ENCODE assay signal across 25 cellular contexts in genomic region chr22:36872084-36872483, GRCh38. TPM values are rescaled to one million over a fixed set of nuclear protein-coding genes. Genes with fewer than 3 reads are reported as not detected.
DNase-seq lines count a peak whose midpoint lies in the region; ATAC-seq and TF ChIP-seq lines count a peak whose summit lies in the region.
"Had no signal": no experiment of that assay in that cellular context is flagged by ENCODE, and none has a peak within 500 bp of the region (broad histone marks: within the 10 kb centered on the region; RNA-seq: fewer than 3 reads in every experiment).

No MANE protein-coding gene starts in this region.

- TF ChIP-seq CTCF in SK-N-SH (IDR thresholded peaks at IDR 0.05) (no peak), neutrophil (IDR thresholded peaks at IDR 0.05) (no peak)

- H3K4me3 ChIP-seq in SK-N-SH (ENCODE audit: low read depth in 2 of 2, low read length in 1 of 2) (no peak overlapping the region), neutrophil (ENCODE audit: low read depth in 1 of 2, low read length in 1 of 2) (no peak overlapping the region), HAP-1 (no peak overlapping the region)
- H3K4me3 ChIP-seq: psoas muscle, SK-N-MC, tibial artery had no signal

- no peak for TF ChIP-seq EP300 in SK-N-SH (IDR thresholded peaks at IDR 0.05; ENCODE audit: borderline replicate concordance in 1 of 2, low read depth in 1 of 2, low read length in 1 of 2)

- no peaks in the 10 kb centered on the region for H3K9me2 ChIP-seq in SK-N-SH

- no peaks in the 10 kb centered on the region for H3K79me2 ChIP-seq in SK-N-SH (ENCODE audit: insufficient read depth)

- DNase-seq in SK-N-SH (peak; percentile 3), HAP-1 (ENCODE audit: low spot score in 2 of 2) (no peak)
- no peak for DNase-seq in activated naive CD4-positive, alpha-beta T cell treated with anti-CD3 and anti-CD28 coated beads, Interleukin-2, amount 10 ng/mL, durations not matched to agents 7 days and 5 days
- no peak for DNase-seq in activated naive CD4-positive, alpha-beta T cell treated with anti-CD3 and anti-CD28 coated beads for 36 hours
- no peak for DNase-seq in activated T-helper 1 cell treated with anti-CD3 and anti-CD28 coated beads, Interleukin-12 subunit alpha, Interleukin-12 subunit beta, Interleukin-2, Interleukin-4 antibody, amounts not matched to agents 30 ng/mL and 10 ng/mL and 1 ng/mL, durations not matched to agents 14 hours and 24 hours and 36 hours (ENCODE audit: low spot score)
- DNase-seq: CD4-positive, alpha-beta memory T cell; hippocampal formation; immature natural killer cell; Kasumi-1; mesenchymal stem cell; NCI-H446 treated with DMSO at 0.1 percent for 48 hours; NCI-H82; nucleus accumbens; psoas muscle; T1000; tibial artery had no signal

- H3K27ac Mint-ChIP-seq in activated naive CD4-positive, alpha-beta T cell treated with anti-CD3 and anti-CD28 coated beads, Interleukin-2, amount 10 ng/mL, durations not matched to agents 7 days and 5 days: peak overlapping the region; percentile 76
- H3K27ac Mint-ChIP-seq in activated naive CD4-positive, alpha-beta T cell treated with anti-CD3 and anti-CD28 coated beads for 36 hours: no peak overlapping the region
- H3K27ac Mint-ChIP-seq in activated T-helper 1 cell treated with anti-CD3 and anti-CD28 coated beads, Interleukin-12 subunit alpha, Interleukin-12 subunit beta, Interleukin-2, Interleukin-4 antibody, amounts not matched to agents 30 ng/mL and 10 ng/mL and 1 ng/mL, durations not matched to agents 14 hours and 24 hours and 36 hours: peak overlapping the region; percentile 86

- H3K9me3 Mint-ChIP-seq in activated naive CD4-positive, alpha-beta T cell treated with anti-CD3 and anti-CD28 coated beads, Interleukin-2, amount 10 ng/mL, durations not matched to agents 7 days and 5 days: no peaks in the 10 kb centered on the region
- H3K9me3 Mint-ChIP-seq in activated naive CD4-positive, alpha-beta T cell treated with anti-CD3 and anti-CD28 coated beads for 36 hours: no peaks in the 10 kb centered on the region
- no peaks in the 10 kb centered on the region for H3K9me3 Mint-ChIP-seq in activated T-helper 1 cell treated with anti-CD3 and anti-CD28 coated beads, Interleukin-12 subunit alpha, Interleukin-12 subunit beta, Interleukin-2, Interleukin-4 antibody, amounts not matched to agents 30 ng/mL and 10 ng/mL and 1 ng/mL, durations not matched to agents 14 hours and 24 hours and 36 hours
- H3K9me3 Mint-ChIP-seq: CD4-positive, alpha-beta memory T cell; central memory CD8-positive, alpha-beta T cell; immature natural killer cell had no signal

- H3K27me3 Mint-ChIP-seq in activated naive CD4-positive, alpha-beta T cell treated with anti-CD3 and anti-CD28 coated beads, Interleukin-2, amount 10 ng/mL, durations not matched to agents 7 days and 5 days: peaks cover 11% of the 10 kb centered on the region
- H3K27me3 Mint-ChIP-seq in activated naive CD4-positive, alpha-beta T cell treated with anti-CD3 and anti-CD28 coated beads for 36 hours (ENCODE audit: low read depth): no peaks in the 10 kb centered on the region
- H3K27me3 Mint-ChIP-seq in activated T-helper 1 cell treated with anti-CD3 and anti-CD28 coated beads, Interleukin-12 subunit alpha, Interleukin-12 subunit beta, Interleukin-2, Interleukin-4 antibody, amounts not matched to agents 30 ng/mL and 10 ng/mL and 1 ng/mL, durations not matched to agents 14 hours and 24 hours and 36 hours (ENCODE audit: insufficient read depth): no peaks in the 10 kb centered on the region
- H3K27me3 Mint-ChIP-seq: CD4-positive, alpha-beta memory T cell had no signal

- no peak for ATAC-seq in SK-N-SH treated with all-trans-retinoic acid at 6 μM for 48 hours
- ATAC-seq in GM19467 (IDR thresholded peaks at IDR 0.05; ENCODE audit: unreplicated experiment): no peak
- ATAC-seq: psoas muscle had no signal

- H3K9ac ChIP-seq in SK-N-SH: no peak overlapping the region

- H3F3A ChIP-seq in SK-N-SH (replicated peaks; ENCODE audit: insufficient read depth): no peaks in the 10 kb centered on the region

- no peaks in the 10 kb centered on the region for H3K9me3 ChIP-seq in SK-N-SH
- H3K9me3 ChIP-seq in neutrophil: no peaks in the 10 kb centered on the region
- no peaks in the 10 kb centered on the region for H3K9me3 ChIP-seq in HAP-1
- H3K9me3 ChIP-seq: psoas muscle, tibial artery had no signal

- H3K4me1 Mint-ChIP-seq in activated naive CD4-positive, alpha-beta T cell treated with anti-CD3 and anti-CD28 coated beads, Interleukin-2, amount 10 ng/mL, durations not matched to agents 7 days and 5 days: peaks cover 12% of the 10 kb centered on the region
- H3K4me1 Mint-ChIP-seq in activated naive CD4-positive, alpha-beta T cell treated with anti-CD3 and anti-CD28 coated beads for 36 hours (ENCODE audit: low read depth): peaks cover 11% of the 10 kb centered on the region
- H3K4me1 Mint-ChIP-seq in activated T-helper 1 cell treated with anti-CD3 and anti-CD28 coated beads, Interleukin-12 subunit alpha, Interleukin-12 subunit beta, Interleukin-2, Interleukin-4 antibody, amounts not matched to agents 30 ng/mL and 10 ng/mL and 1 ng/mL, durations not matched to agents 14 hours and 24 hours and 36 hours (ENCODE audit: low read depth): peaks cover 28% of the 10 kb centered on the region

- intact Hi-C loops in activated naive CD4-positive, alpha-beta T cell treated with anti-CD3 and anti-CD28 coated beads for 36 hours (cut with micrococcal nuclease): loop anchor here (5.0 kb wide), 1 partner anchor 105 kb away; no protein-coding TSS in a partner anchor
- intact Hi-C loops in activated T-helper 1 cell treated with anti-CD3 and anti-CD28 coated beads, Interleukin-12 subunit alpha, Interleukin-12 subunit beta, Interleukin-2, Interleukin-4 antibody, amounts not matched to agents 30 ng/mL and 10 ng/mL and 1 ng/mL, durations not matched to agents 14 hours and 24 hours and 36 hours (cut with micrococcal nuclease): no loop called here

- no peaks in the 10 kb centered on the region; the same call in 1 of the 2 replicates for H3K27me3 ChIP-seq in SK-N-SH (ENCODE audit: insufficient read depth)
- H3K27me3 ChIP-seq in neutrophil: no peaks in the 10 kb centered on the region
- H3K27me3 ChIP-seq in HAP-1 (ENCODE audit: low read depth): no peaks in the 10 kb centered on the region

- 86% methylated on average over 3 of the region's 3 CpGs for WGBS in SK-N-SH (ENCODE audit: low lambda C conversion rate)

- TF ChIP-seq RAD21 in SK-N-SH (IDR thresholded peaks at IDR 0.05; ENCODE audit: low read length): no peak

- H3K27ac ChIP-seq in SK-N-SH (ENCODE audit: low read depth in 2 of 2, low read length in 1 of 2) (no peak overlapping the region), neutrophil (peak overlapping the region; percentile 95)
- H3K27ac ChIP-seq: 22Rv1, HL-60, psoas muscle, RWPE1, SK-N-MC, tibial artery had no signal

- peaks cover 3% of the 10 kb centered on the region for H3K36me3 Mint-ChIP-seq in activated naive CD4-positive, alpha-beta T cell treated with anti-CD3 and anti-CD28 coated beads, Interleukin-2, amount 10 ng/mL, durations not matched to agents 7 days and 5 days
- H3K36me3 Mint-ChIP-seq in activated naive CD4-positive, alpha-beta T cell treated with anti-CD3 and anti-CD28 coated beads for 36 hours (ENCODE audit: low read depth): no peaks in the 10 kb centered on the region
- peaks cover 19% of the 10 kb centered on the region for H3K36me3 Mint-ChIP-seq in activated T-helper 1 cell treated with anti-CD3 and anti-CD28 coated beads, Interleukin-12 subunit alpha, Interleukin-12 subunit beta, Interleukin-2, Interleukin-4 antibody, amounts not matched to agents 30 ng/mL and 10 ng/mL and 1 ng/mL, durations not matched to agents 14 hours and 24 hours and 36 hours (ENCODE audit: low read depth)
- H3K36me3 Mint-ChIP-seq: immature natural killer cell had no signal

- in situ Hi-C loops in HAP-1 (cut with MboI; ENCODE audit: low sequenced_read_pairs): no loop called here

- no peak overlapping the region for H3K4me2 ChIP-seq in SK-N-SH

- no peaks in the 10 kb centered on the region for H4K20me1 ChIP-seq in SK-N-SH (ENCODE audit: insufficient read depth)

- no peak overlapping the region for H3K4me3 Mint-ChIP-seq in activated naive CD4-positive, alpha-beta T cell treated with anti-CD3 and anti-CD28 coated beads, Interleukin-2, amount 10 ng/mL, durations not matched to agents 7 days and 5 days
- H3K4me3 Mint-ChIP-seq in activated naive CD4-positive, alpha-beta T cell treated with anti-CD3 and anti-CD28 coated beads for 36 hours: no peak overlapping the region
- H3K4me3 Mint-ChIP-seq in activated T-helper 1 cell treated with anti-CD3 and anti-CD28 coated beads, Interleukin-12 subunit alpha, Interleukin-12 subunit beta, Interleukin-2, Interleukin-4 antibody, amounts not matched to agents 30 ng/mL and 10 ng/mL and 1 ng/mL, durations not matched to agents 14 hours and 24 hours and 36 hours: no peak overlapping the region
- H3K4me3 Mint-ChIP-seq: central memory CD8-positive, alpha-beta T cell; immature natural killer cell had no signal

- POLR2A ChIA-PET in SK-N-SH (lab: Yijun Ruan, JAX): interaction anchor here (0.6 kb wide), 1 partner anchor 37 kb away, joined by 3 read pairs; no protein-coding TSS in a partner anchor

- no peak overlapping the region for H2AFZ ChIP-seq in SK-N-SH (ENCODE audit: low read depth)

- H3K4me1 ChIP-seq in SK-N-SH (ENCODE audit: control insufficient read depth in 1 of 2, insufficient read depth in 2 of 2, low read depth in 1 of 2, low read length in 1 of 2) (no peaks in the 10 kb centered on the region; a peak in 1 of 4 replicates), neutrophil (ENCODE audit: control insufficient read depth in 1 of 2, insufficient read depth in 1 of 2, low read depth in 1 of 2, low read length in 1 of 2) (peaks cover 80 to 91% of the 10 kb centered on the region in 2 experiments), HAP-1 (no peaks in the 10 kb centered on the region)
- H3K4me1 ChIP-seq: psoas muscle had no signal

- CTCF ChIA-PET in SK-N-SH (lab: Yijun Ruan, JAX): interaction anchor here (0.7 to 8.6 kb wide), 3 partner anchors 16 to 90 kb away, joined by 3 to 109 read pairs (median 3); no protein-coding TSS in a partner anchor
- CTCF ChIA-PET in activated naive CD4-positive, alpha-beta T cell treated with anti-CD3 and anti-CD28 coated beads, Interleukin-2, amount 10 ng/mL, durations not matched to agents 7 days and 5 days (lab: Charles Lee): interaction anchor here (0.7 kb wide), 1 partner anchor 16 kb away, joined by 3 read pairs; no protein-coding TSS in a partner anchor
- CTCF ChIA-PET in activated naive CD4-positive, alpha-beta T cell treated with anti-CD3 and anti-CD28 coated beads for 36 hours (lab: Charles Lee): interaction anchor here (2.2 kb wide), 1 partner anchor 15 kb away, joined by 12 read pairs; no protein-coding TSS in a partner anchor

- H3K36me3 ChIP-seq in SK-N-SH (replicated peaks in 1 of 2; ENCODE audit: control insufficient read depth in 1 of 2, insufficient read depth in 2 of 2, low read length in 1 of 2) (no peaks in the 10 kb centered on the region), neutrophil (peaks cover 93% of the 10 kb centered on the region), HAP-1 (replicated peaks) (no peaks in the 10 kb centered on the region)
- H3K36me3 ChIP-seq: tibial artery had no signal

RNA-seq across cellular contexts. Expression of gene NCF4, which starts 11.3 kb away (rescaled TPM):
- polyA plus RNA-seq in SK-N-SH (2012; rRNA removed): not detected in 2 replicates
- polyA plus RNA-seq in SK-N-SH (2012; cell fraction: cytosol; rRNA removed): not detected in 2 replicates
- not detected in 2 replicates for polyA plus RNA-seq in SK-N-SH (2012; cell fraction: nucleus; rRNA removed)
- under 1 TPM; 0.37 to 0.50 TPM for total RNA-seq in activated naive CD4-positive, alpha-beta T cell treated with anti-CD3 and anti-CD28 coated beads for 36 hours
- total RNA-seq in activated T-helper 1 cell treated with anti-CD3 and anti-CD28 coated beads, Interleukin-12 subunit alpha, Interleukin-12 subunit beta, Interleukin-2, Interleukin-4 antibody, amounts not matched to agents 30 ng/mL and 10 ng/mL and 1 ng/mL, durations not matched to agents 14 hours and 24 hours and 36 hours: 15.6 and 17.3 TPM in 2 replicates

RNA-seq across cellular contexts. Expression of gene CSF2RB, which starts 41.3 kb away (rescaled TPM):
- not detected in 2 replicates for polyA plus RNA-seq in SK-N-SH (2012; rRNA removed)
- not detected in 2 replicates for polyA plus RNA-seq in SK-N-SH (2012; cell fraction: cytosol; rRNA removed)
- polyA plus RNA-seq in SK-N-SH (2012; cell fraction: nucleus; rRNA removed): 0.02 TPM in 1 of 2 replicates, not detected in the other
- total RNA-seq in activated naive CD4-positive, alpha-beta T cell treated with anti-CD3 and anti-CD28 coated beads for 36 hours: under 1 TPM in 1 of 2 experiments, not detected in 1; 0.14 TPM
- total RNA-seq in activated T-helper 1 cell treated with anti-CD3 and anti-CD28 coated beads, Interleukin-12 subunit alpha, Interleukin-12 subunit beta, Interleukin-2, Interleukin-4 antibody, amounts not matched to agents 30 ng/mL and 10 ng/mL and 1 ng/mL, durations not matched to agents 14 hours and 24 hours and 36 hours: 11.7 and 11.8 TPM in 2 replicates
- total RNA-seq: Daoy had no signal

RNA-seq across cellular contexts. Expression of gene PVALB, which starts 55.2 kb away (rescaled TPM):
- not detected in 2 replicates for polyA plus RNA-seq in SK-N-SH (2012; rRNA removed)
- not detected in 2 replicates for polyA plus RNA-seq in SK-N-SH (2012; cell fraction: cytosol; rRNA removed)
- polyA plus RNA-seq in SK-N-SH (2012; cell fraction: nucleus; rRNA removed): not detected in 2 replicates
- total RNA-seq in activated naive CD4-positive, alpha-beta T cell treated with anti-CD3 and anti-CD28 coated beads for 36 hours: not detected
- not detected in 2 replicates for total RNA-seq in activated T-helper 1 cell treated with anti-CD3 and anti-CD28 coated beads, Interleukin-12 subunit alpha, Interleukin-12 subunit beta, Interleukin-2, Interleukin-4 antibody, amounts not matched to agents 30 ng/mL and 10 ng/mL and 1 ng/mL, durations not matched to agents 14 hours and 24 hours and 36 hours
- total RNA-seq: CD4-positive, alpha-beta memory T cell; Daoy had no signal
- polyA plus RNA-seq: CD4-positive, alpha-beta memory T cell; immature natural killer cell had no signal

Comparison
In these comparisons a context has a peak if more than half of its experiments do, and no peak if none do; other contexts are left out.
1. RNA of gene NCF4, which starts 11.3 kb away (total RNA-seq): 15.6 to 17.3 TPM in activated T-helper 1 cell treated with anti-CD3 and anti-CD28 coated beads, Interleukin-12 subunit alpha, Interleukin-12 subunit beta, Interleukin-2, Interleukin-4 antibody, amounts not matched to agents 30 ng/mL and 10 ng/mL and 1 ng/mL, durations not matched to agents 14 hours and 24 hours and 36 hours; 0.37 to 0.50 TPM in activated naive CD4-positive, alpha-beta T cell treated with anti-CD3 and anti-CD28 coated beads for 36 hours; every median in the first group is over 10 times any median in the second.
2. RNA of gene CSF2RB, which starts 41.3 kb away (total RNA-seq): 11.7 to 11.8 TPM in activated T-helper 1 cell treated with anti-CD3 and anti-CD28 coated beads, Interleukin-12 subunit alpha, Interleukin-12 subunit beta, Interleukin-2, Interleukin-4 antibody, amounts not matched to agents 30 ng/mL and 10 ng/mL and 1 ng/mL, durations not matched to agents 14 hours and 24 hours and 36 hours; 0.14 TPM in activated naive CD4-positive, alpha-beta T cell treated with anti-CD3 and anti-CD28 coated beads for 36 hours; every median in the first group is over 10 times any median in the second.